Comparison of ENCODE assay signal across 9 cellular contexts in genomic region chr16:70572926-70573270, GRCh38. TPM values are rescaled to one million over a fixed set of nuclear protein-coding genes. Genes with fewer than 3 reads are reported as not detected.
A peak's percentile ranks its signal among the peaks of the same experiment; 100 is the strongest.
DNase-seq lines count a peak whose midpoint lies in the region; ATAC-seq and TF ChIP-seq lines count a peak whose summit lies in the region.
"Had no signal": no experiment of that assay in that cellular context is flagged by ENCODE, and none has a peak within 500 bp of the region (broad histone marks: within the 10 kb centered on the region; RNA-seq: fewer than 3 reads in every experiment).

No MANE protein-coding gene starts in this region.

- H3K4me3 Mint-ChIP-seq in CD4-positive, alpha-beta memory T cell = no peak overlapping the region
- H3K4me3 Mint-ChIP-seq in activated CD4-positive, alpha-beta memory T cell treated with anti-CD3 and anti-CD28 coated beads for 36 hours = no peak overlapping the region

- 45 to 69% methylated on average over 2 of the region's 2 CpGs for WGBS in heart right ventricle, 2 donors

- no peak overlapping the region for H3K4me3 ChIP-seq in CD4-positive, alpha-beta memory T cell (ENCODE audit: low read length in 2 of 2)
- H3K4me3 ChIP-seq in heart right ventricle (no peak overlapping the region), gastrocnemius medialis (no peak overlapping the region)

- no peak for DNase-seq in CD4-positive, alpha-beta memory T cell
- DNase-seq in activated CD4-positive, alpha-beta memory T cell treated with anti-CD3 and anti-CD28 coated beads for 36 hours = no peak
- DNase-seq in heart right ventricle (no peak), gastrocnemius medialis (peak; percentile 40 to 48), NCI-H1105 (lab: John Stamatoyannopoulos, UW) (no peak)
- DNase-seq in stimulated activated CD4-positive, alpha-beta T cell treated with anti-CD3 and anti-CD28 coated beads, Interleukin-15, amount 100 ng/mL, for 24 hours = no peak
- DNase-seq: BE2C had no signal

- H3K4me1 Mint-ChIP-seq in CD4-positive, alpha-beta memory T cell = peaks cover 8 to 13% (median 12%) of the 10 kb centered on the region in 4 donors
- H3K4me1 Mint-ChIP-seq in activated CD4-positive, alpha-beta memory T cell treated with anti-CD3 and anti-CD28 coated beads for 36 hours (ENCODE audit: low read depth) = peaks cover 34% of the 10 kb centered on the region

- H3K9me3 ChIP-seq in CD4-positive, alpha-beta memory T cell (ENCODE audit: control insufficient read depth in 1 of 2, low read length in 2 of 2) = no peaks in the 10 kb centered on the region
- H3K9me3 ChIP-seq in heart right ventricle (no peaks in the 10 kb centered on the region), gastrocnemius medialis (no peaks in the 10 kb centered on the region)
- H3K9me3 ChIP-seq: BE2C had no signal

- POLR2A ChIA-PET in CD4-positive, alpha-beta memory T cell (lab: Charles Lee; ENCODE audit: partially characterized antibody) = no interaction called here
- POLR2A ChIA-PET in activated CD4-positive, alpha-beta memory T cell treated with anti-CD3 and anti-CD28 coated beads for 36 hours (lab: Charles Lee) = no interaction called here

- peak overlapping the region in 5 of 7 donors; percentile 48 to 68 (median 57) for H3K27ac Mint-ChIP-seq in CD4-positive, alpha-beta memory T cell
- H3K27ac Mint-ChIP-seq in activated CD4-positive, alpha-beta memory T cell treated with anti-CD3 and anti-CD28 coated beads for 36 hours = peak overlapping the region; percentile 79

- no peaks in the 10 kb centered on the region for H3K27me3 Mint-ChIP-seq in CD4-positive, alpha-beta memory T cell
- no peaks in the 10 kb centered on the region for H3K27me3 Mint-ChIP-seq in activated CD4-positive, alpha-beta memory T cell treated with anti-CD3 and anti-CD28 coated beads for 36 hours

- peaks cover 3% of the 10 kb centered on the region for H3K4me1 ChIP-seq in CD4-positive, alpha-beta memory T cell (ENCODE audit: insufficient read depth, low read length)
- H3K4me1 ChIP-seq in heart right ventricle (peaks cover 6 to 67% (median 51%) of the 10 kb centered on the region in 9 donors), gastrocnemius medialis (peaks cover 23 to 67% of the 10 kb centered on the region in 2 donors)
- H3K4me1 ChIP-seq: BE2C had no signal

- TF ChIP-seq POLR2A in gastrocnemius medialis (IDR thresholded peaks at IDR 0.05) = no peak

- no peaks in the 10 kb centered on the region for H3K27me3 ChIP-seq in CD4-positive, alpha-beta memory T cell (ENCODE audit: insufficient read depth, low read length)
- H3K27me3 ChIP-seq in heart right ventricle = no peaks in the 10 kb centered on the region
- H3K27me3 ChIP-seq in gastrocnemius medialis = no peaks in the 10 kb centered on the region
- H3K27me3 ChIP-seq: BE2C had no signal

- peak in 1 of 8 donors; percentile 21 for ATAC-seq in heart right ventricle
- peak; percentile 71 to 82 for ATAC-seq in gastrocnemius medialis
- ATAC-seq in HG03196 (IDR thresholded peaks at IDR 0.05; ENCODE audit: unreplicated experiment) = no peak
- no peak for ATAC-seq in HG02623 (IDR thresholded peaks at IDR 0.05; ENCODE audit: unreplicated experiment)

- TF ChIP-seq CTCF in heart right ventricle (IDR thresholded peaks at IDR 0.05) = no peak
- TF ChIP-seq CTCF in gastrocnemius medialis (IDR thresholded peaks at IDR 0.05 in 4 of 5, conservative IDR thresholded peaks at IDR 0.05 in 1 of 5) = no peak

- H3K36me3 ChIP-seq in CD4-positive, alpha-beta memory T cell (ENCODE audit: insufficient read depth, low read length) = peaks cover 57% of the 10 kb centered on the region
- H3K36me3 ChIP-seq in heart right ventricle (peaks cover 4 to 77% (median 45%) of the 10 kb centered on the region in 9 donors), gastrocnemius medialis (peaks cover 0 to 44% of the 10 kb centered on the region in 2 donors)

- no peaks in the 10 kb centered on the region for H3K9me3 Mint-ChIP-seq in CD4-positive, alpha-beta memory T cell
- H3K9me3 Mint-ChIP-seq in activated CD4-positive, alpha-beta memory T cell treated with anti-CD3 and anti-CD28 coated beads for 36 hours = no peaks in the 10 kb centered on the region

- no peak overlapping the region for H3K27ac ChIP-seq in CD4-positive, alpha-beta memory T cell (ENCODE audit: low read depth, low read length)
- H3K27ac ChIP-seq in heart right ventricle (peak overlapping the region; percentile 16 to 87 (median 68)), gastrocnemius medialis (peak overlapping the region; percentile 61 to 95 (median 91))

- peaks cover 40 to 64% of the 10 kb centered on the region in 2 donors for H3K36me3 Mint-ChIP-seq in CD4-positive, alpha-beta memory T cell
- peaks cover 55% of the 10 kb centered on the region for H3K36me3 Mint-ChIP-seq in activated CD4-positive, alpha-beta memory T cell treated with anti-CD3 and anti-CD28 coated beads for 36 hours

- in situ Hi-C loops in gastrocnemius medialis (cut with MboI; ENCODE audit: low sequenced_read_pairs in 4 of 4) = no loop called here

- CTCF ChIA-PET in CD4-positive, alpha-beta memory T cell (lab: Charles Lee; ENCODE audit: partially characterized antibody) = no interaction called here
- CTCF ChIA-PET in activated CD4-positive, alpha-beta memory T cell treated with anti-CD3 and anti-CD28 coated beads for 36 hours (lab: Charles Lee) = interaction anchor here (1.2 to 1.4 kb wide), 2 partner anchors 198 to 242 kb away, joined by 3 to 6 read pairs; no protein-coding TSS in a partner anchor

- intact Hi-C loops in CD4-positive, alpha-beta memory T cell (cut with micrococcal nuclease) = no loop called here
- intact Hi-C loops in activated CD4-positive, alpha-beta memory T cell treated with anti-CD3 and anti-CD28 coated beads for 36 hours (cut with micrococcal nuclease) = no loop called here
- intact Hi-C loops in heart right ventricle (cut with DNase I) = loop anchor here in 3 of 10 donors (1.0 to 10.0 kb wide), 4 partner anchors 36 to 82 kb away; no protein-coding TSS in a partner anchor
- intact Hi-C loops in gastrocnemius medialis (cut with DNase I; ENCODE audit: low total_unique reads) = loop anchor here (2.0 kb wide), 1 partner anchor 80 kb away; no protein-coding TSS in a partner anchor

RNA-seq across cellular contexts. Expression of gene SF3B3, which starts 49.3 kb away (rescaled TPM):
- 100 to 1,000 TPM; 289 to 291 TPM for total RNA-seq in CD4-positive, alpha-beta memory T cell
- 100 to 1,000 TPM; 105 to 149 TPM for polyA plus RNA-seq in CD4-positive, alpha-beta memory T cell
- 100 to 1,000 TPM; 450 to 453 TPM for total RNA-seq in activated CD4-positive, alpha-beta memory T cell treated with anti-CD3 and anti-CD28 coated beads for 36 hours
- total RNA-seq in heart right ventricle (100 to 1,000 TPM; 121 to 188 (median 163) TPM), gastrocnemius medialis (100 to 1,000 TPM in 2 of 4 donors, 10 to 100 TPM in 2; 71.0 to 110 (median 97.2) TPM)
- 10 to 100 TPM; 45.4 to 71.4 TPM for polyA plus RNA-seq in heart right ventricle

RNA-seq across cellular contexts. Expression of gene COG4, which starts 49.5 kb away (rescaled TPM):
- 10 to 100 TPM; 66.5 to 68.9 TPM for total RNA-seq in CD4-positive, alpha-beta memory T cell
- polyA plus RNA-seq in CD4-positive, alpha-beta memory T cell = 10 to 100 TPM; 37.0 to 70.4 TPM
- total RNA-seq in activated CD4-positive, alpha-beta memory T cell treated with anti-CD3 and anti-CD28 coated beads for 36 hours = 10 to 100 TPM; 35.9 to 40.2 TPM
- total RNA-seq in heart right ventricle = 10 to 100 TPM; 33.3 to 56.8 (median 40.7) TPM
- 10 to 100 TPM; 29.3 to 32.7 TPM for polyA plus RNA-seq in heart right ventricle
- 100 to 1,000 TPM in 1 of 4 donors, 10 to 100 TPM in 3; 71.8 to 113 (median 82.0) TPM for total RNA-seq in gastrocnemius medialis

Comparison
In these comparisons a context has a peak if more than half of its experiments do, and no peak if none do; other contexts are left out.
1. DNase-seq: peak in gastrocnemius medialis (2 of 2); none in CD4-positive, alpha-beta memory T cell (0 of 5), activated CD4-positive, alpha-beta memory T cell treated with anti-CD3 and anti-CD28 coated beads for 36 hours (single experiment), heart right ventricle (0 of 2), stimulated activated CD4-positive, alpha-beta T cell treated with anti-CD3 and anti-CD28 coated beads, Interleukin-15, amount 100 ng/mL, for 24 hours (single experiment) and NCI-H1105 (single experiment).
2. ATAC-seq: peak in gastrocnemius medialis (2 of 2); none in HG03196 (single experiment) and HG02623 (single experiment).